13 cellular contexts compared by ENCODE assay signal in the genomic region with DNA sequence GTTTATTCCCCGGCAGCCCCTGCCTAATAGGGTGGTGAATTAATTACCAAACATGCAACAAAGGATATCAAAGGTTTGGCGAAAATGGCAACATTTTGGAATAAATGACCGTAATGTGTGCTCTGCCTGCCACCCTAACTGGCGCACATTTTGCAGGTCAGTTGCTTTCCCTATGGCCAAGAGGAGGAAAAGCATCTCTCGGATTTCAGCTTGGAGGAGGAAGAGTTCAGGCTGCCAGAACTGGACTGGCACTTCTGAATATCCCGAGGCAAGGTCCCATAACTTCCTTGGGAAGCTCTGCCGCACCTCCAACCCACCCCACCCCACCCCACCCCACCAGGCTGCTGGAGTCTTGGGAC. TPM values are rescaled to one million over a fixed set of nuclear protein-coding genes. Genes with fewer than 3 reads are reported as not detected.
DNase-seq lines count a peak whose midpoint lies in the region; ATAC-seq and TF ChIP-seq lines count a peak whose summit lies in the region.
"Had no signal": no experiment of that assay in that cellular context is flagged by ENCODE, and none has a peak within 500 bp of the region (broad histone marks: within the 10 kb centered on the region; RNA-seq: fewer than 3 reads in every experiment).

No MANE protein-coding gene starts in this region.

- H3K4me1 ChIP-seq in esophagus (ENCODE audit: control insufficient read depth in 2 of 2, insufficient read depth in 2 of 2, low read length in 1 of 2) (no peaks in the 10 kb centered on the region), tibial nerve (peaks cover 0 to 8% (median 0%) of the 10 kb centered on the region in 4 donors)
- no peaks in the 10 kb centered on the region for H3K4me1 ChIP-seq in naive thymus-derived CD4-positive, alpha-beta T cell (ENCODE audit: control insufficient read depth in 2 of 2, insufficient read depth in 2 of 2, low read length in 2 of 2)
- H3K4me1 ChIP-seq: A549 had no signal

- H3K36me3 ChIP-seq in esophagus (ENCODE audit: control insufficient read depth in 2 of 2, insufficient read depth in 2 of 2, low read length in 1 of 2) = no peaks in the 10 kb centered on the region
- H3K36me3 ChIP-seq in naive thymus-derived CD4-positive, alpha-beta T cell (ENCODE audit: control insufficient read depth in 2 of 3, insufficient read depth in 3 of 3, low read length in 3 of 3) = no peaks in the 10 kb centered on the region
- no peaks in the 10 kb centered on the region for H3K36me3 ChIP-seq in tibial nerve

- peaks cover 0 to 5% of the 10 kb centered on the region in 2 donors for H3K9me3 Mint-ChIP-seq in activated T-cell treated with anti-CD3 and anti-CD28 coated beads, Interleukin-2, amount 50 U/mL, for 72 hours
- peaks cover 0 to 15% (median 7%) of the 10 kb centered on the region in 11 donors for H3K9me3 Mint-ChIP-seq in naive thymus-derived CD4-positive, alpha-beta T cell

- DNase-seq in activated T-cell treated with anti-CD3 and anti-CD28 coated beads, Interleukin-2, amount 50 U/mL, for 72 hours = no peak
- no peak for DNase-seq in activated T-cell treated with anti-CD3 and anti-CD28 coated beads, Interleukin-2, amount 50 U/mL, for 48 hours
- DNase-seq in naive thymus-derived CD4-positive, alpha-beta T cell = no peak
- no peak for DNase-seq in tibial nerve (ENCODE audit: low spot score in 2 of 2)
- DNase-seq in GM13977 (ENCODE audit: low spot score) = no peak
- DNase-seq in Kasumi-1 (lab: John Stamatoyannopoulos, UW) = no peak
- DNase-seq: central memory CD4-positive, alpha-beta T cell; glutamatergic neuron; NCI-H2107 had no signal

- H3K27ac Mint-ChIP-seq in activated T-cell treated with anti-CD3 and anti-CD28 coated beads, Interleukin-2, amount 50 U/mL, for 72 hours = no peak overlapping the region
- no peak overlapping the region for H3K27ac Mint-ChIP-seq in naive thymus-derived CD4-positive, alpha-beta T cell

- H3K27ac ChIP-seq in esophagus (ENCODE audit: low read depth in 2 of 2, low read length in 1 of 2) = no peak overlapping the region
- no peak overlapping the region for H3K27ac ChIP-seq in naive thymus-derived CD4-positive, alpha-beta T cell (ENCODE audit: low read depth, low read length)
- H3K27ac ChIP-seq in tibial nerve = peak overlapping the region in 3 of 4 donors; percentile 11 to 54 (median 29)
- H3K27ac ChIP-seq: A549 had no signal

- TF ChIP-seq EP300 in tibial nerve (IDR thresholded peaks at IDR 0.05) = no peak

- H3K4me1 Mint-ChIP-seq in activated T-cell treated with anti-CD3 and anti-CD28 coated beads, Interleukin-2, amount 50 U/mL, for 72 hours (ENCODE audit: low read depth) = peaks cover 11% of the 10 kb centered on the region
- H3K4me1 Mint-ChIP-seq in naive thymus-derived CD4-positive, alpha-beta T cell = peaks cover 0 to 8% (median 6%) of the 10 kb centered on the region in 7 donors

- TF ChIP-seq CTCF in tibial nerve (IDR thresholded peaks at IDR 0.05) = no peak
- TF ChIP-seq CTCF in GM13977 (IDR thresholded peaks at IDR 0.05; ENCODE audit: extremely low read depth, insufficient read depth, missing control alignments) = no peak

- no peak for TF ChIP-seq POLR2A in tibial nerve (IDR thresholded peaks at IDR 0.05)

- H3K9me3 ChIP-seq in esophagus (ENCODE audit: control insufficient read depth in 2 of 2, insufficient read depth in 1 of 2, low read depth in 1 of 2, low read length in 1 of 2) (peaks cover 0 to 6% of the 10 kb centered on the region in 2 donors), tibial nerve (peaks cover 0 to 4% (median 0%) of the 10 kb centered on the region in 4 donors)
- H3K9me3 ChIP-seq in naive thymus-derived CD4-positive, alpha-beta T cell (ENCODE audit: control insufficient read depth in 2 of 3, low read length in 3 of 3) = no peaks in the 10 kb centered on the region
- H3K9me3 ChIP-seq: A549 had no signal

- peaks cover 0 to 2% of the 10 kb centered on the region in 2 donors for H3K36me3 Mint-ChIP-seq in activated T-cell treated with anti-CD3 and anti-CD28 coated beads, Interleukin-2, amount 50 U/mL, for 72 hours (ENCODE audit: insufficient read depth in 2 of 2)
- H3K36me3 Mint-ChIP-seq in naive thymus-derived CD4-positive, alpha-beta T cell = no peaks in the 10 kb centered on the region

- intact Hi-C loops in naive thymus-derived CD4-positive, alpha-beta T cell (cut with micrococcal nuclease) = loop anchor here in 1 of 2 donors (5.0 kb wide), 1 partner anchor 111 kb away; no protein-coding TSS in a partner anchor

- WGBS in esophagus, 2 donors = 38 to 39% methylated on average over 7 of the region's 7 CpGs
- WGBS in tibial nerve, 2 donors = 45 to 47% methylated on average over 6 to 7 of the region's 7 CpGs

- ATAC-seq in activated T-cell treated with anti-CD3 and anti-CD28 coated beads, Interleukin-2, amount 50 U/mL, for 72 hours (replicated peaks in 1 of 2) = no peak
- ATAC-seq in naive thymus-derived CD4-positive, alpha-beta T cell = no peak
- ATAC-seq in GM21447 (IDR thresholded peaks at IDR 0.05; ENCODE audit: unreplicated experiment) = no peak
- ATAC-seq: A549 had no signal

- POLR2A ChIA-PET in naive thymus-derived CD4-positive, alpha-beta T cell (lab: Charles Lee) = no interaction called here

- in situ Hi-C loops in GM13977 (cut with MboI; ENCODE audit: low pct_unique_long_range_greater_than_20kb, low sequenced_read_pairs, unreplicated experiment) = loop anchor here (10.0 kb wide), 1 partner anchor 169 kb away; no protein-coding TSS in a partner anchor

- peak overlapping the region; percentile 12 to 88 for H3K4me3 Mint-ChIP-seq in activated T-cell treated with anti-CD3 and anti-CD28 coated beads, Interleukin-2, amount 50 U/mL, for 72 hours
- H3K4me3 Mint-ChIP-seq in naive thymus-derived CD4-positive, alpha-beta T cell = peak overlapping the region in 6 of 10 donors; percentile 13 to 85 (median 73)

- H3K4me3 ChIP-seq in esophagus (ENCODE audit: low read depth in 1 of 2, low read length in 2 of 2) (peak overlapping the region; percentile 61 to 67), tibial nerve (peak overlapping the region; percentile 28 to 63 (median 56))
- H3K4me3 ChIP-seq in naive thymus-derived CD4-positive, alpha-beta T cell (ENCODE audit: low read length) = no peak overlapping the region
- H3K4me3 ChIP-seq: A549 had no signal

- H3K27me3 ChIP-seq in esophagus (ENCODE audit: control insufficient read depth in 1 of 2, insufficient read depth in 2 of 2, low read length in 2 of 2) = no peaks in the 10 kb centered on the region
- H3K27me3 ChIP-seq in naive thymus-derived CD4-positive, alpha-beta T cell (ENCODE audit: control insufficient read depth in 2 of 2, insufficient read depth in 2 of 2, low read length in 2 of 2) = no peaks in the 10 kb centered on the region
- H3K27me3 ChIP-seq in tibial nerve = no peaks in the 10 kb centered on the region

- peaks cover 30% of the 10 kb centered on the region for H3K27me3 Mint-ChIP-seq in activated T-cell treated with anti-CD3 and anti-CD28 coated beads, Interleukin-2, amount 50 U/mL, for 72 hours (ENCODE audit: low read depth)
- H3K27me3 Mint-ChIP-seq in naive thymus-derived CD4-positive, alpha-beta T cell = peaks cover 17 to 37% (median 30%) of the 10 kb centered on the region in 5 donors

- CTCF ChIA-PET in naive thymus-derived CD4-positive, alpha-beta T cell (lab: Charles Lee) = interaction anchor here (2.0 kb wide), 1 partner anchor 168 kb away, joined by 7 read pairs; no protein-coding TSS in a partner anchor

RNA-seq across cellular contexts. Expression of a gene that starts 37.1 kb away (rescaled TPM):
- total RNA-seq in activated T-cell treated with anti-CD3 and anti-CD28 coated beads, Interleukin-2, amount 50 U/mL, for 72 hours = not detected
- polyA plus RNA-seq in esophagus = under 1 TPM in 1 of 2 donors, not detected in 1; 0.02 TPM
- not detected for total RNA-seq in naive thymus-derived CD4-positive, alpha-beta T cell
- not detected for polyA plus RNA-seq in naive thymus-derived CD4-positive, alpha-beta T cell
- total RNA-seq in tibial nerve = not detected
- total RNA-seq: LHCN-M2 had no signal

RNA-seq across cellular contexts. Expression of a gene that starts 39.2 kb away (rescaled TPM):
- 1 to 10 TPM; 2.8 to 5.0 TPM for total RNA-seq in activated T-cell treated with anti-CD3 and anti-CD28 coated beads, Interleukin-2, amount 50 U/mL, for 72 hours
- polyA plus RNA-seq in esophagus = 1 to 10 TPM; 1.2 to 2.4 TPM
- total RNA-seq in naive thymus-derived CD4-positive, alpha-beta T cell = 1 to 10 TPM in 4 of 5 experiments, under 1 TPM in 1; 0.67 to 2.7 (median 1.4) TPM
- under 1 TPM; 0.11 to 0.24 TPM for polyA plus RNA-seq in naive thymus-derived CD4-positive, alpha-beta T cell
- 1 to 10 TPM in 3 of 4 donors, under 1 TPM in 1; 0.98 to 2.1 (median 1.5) TPM for total RNA-seq in tibial nerve
- total RNA-seq: LHCN-M2 had no signal

Comparison
In these comparisons a context has a peak if more than half of its experiments do, and no peak if none do; other contexts are left out.
1. H3K27ac ChIP-seq: peak in tibial nerve (3 of 4); none in esophagus (0 of 2) and naive thymus-derived CD4-positive, alpha-beta T cell (single experiment).